Comparison of ENCODE assay signal across 21 cellular contexts in genomic region chr3:186798239-186798638, GRCh38. TPM values are rescaled to one million over a fixed set of nuclear protein-coding genes. Genes with fewer than 3 reads are reported as not detected.
"Had no signal": no experiment of that assay in that cellular context is flagged by ENCODE, and none has a peak within 500 bp of the region (broad histone marks: within the 10 kb centered on the region; RNA-seq: fewer than 3 reads in every experiment).

No MANE protein-coding gene starts in this region.

- H3K9me3 Mint-ChIP-seq: activated T-cell treated with anti-CD3 and anti-CD28 coated beads, Interleukin-2, amount 50 U/mL, for 4 hours had no signal

- H3K27me3 ChIP-seq: adrenal gland, hepatocyte, stomach, uterus had no signal

- H3K4me1 ChIP-seq: adrenal gland, parathyroid adenoma, uterus had no signal

- H3K4me3 Mint-ChIP-seq: activated T-cell treated with anti-CD3 and anti-CD28 coated beads, Interleukin-2, amount 50 U/mL, for 4 hours had no signal

- H3K27ac ChIP-seq: adrenal gland, coronary artery, epithelial cell of prostate, hepatocyte, parathyroid adenoma, stomach, thoracic aorta, uterus had no signal

- DNase-seq: activated CD4-positive, CD25-positive, alpha-beta regulatory T cell treated with anti-CD3 and anti-CD28 coated beads, Interleukin-2, amount 50 U/mL, for 72 hours; activated naive CD4-positive, alpha-beta T cell; activated T-cell treated with anti-CD3 and anti-CD28 coated beads, Interleukin-2, amount 50 U/mL, for 4 hours; adrenal gland; effector CD8-positive, alpha-beta T cell; left ventricle myocardium superior; SK-N-SH; stimulated activated CD4-positive, alpha-beta T cell treated with anti-CD3 and anti-CD28 coated beads, Interleukin-4, amount 100 ng/mL, for 1 hour; stimulated activated CD8-positive, alpha-beta memory T cell treated with anti-CD3 and anti-CD28 coated beads, Interleukin-4, amount 100 ng/mL, for 48 hours; stomach; uterus had no signal

- ATAC-seq: left ventricle myocardium superior had no signal

- H3K9me3 ChIP-seq: adrenal gland, SK-N-SH, stomach, thoracic aorta, uterus had no signal

- H3K36me3 ChIP-seq: uterus had no signal

- H3K4me3 ChIP-seq: adrenal gland, coronary artery, hepatocyte, stomach, thoracic aorta, uterus had no signal

- FAIRE-seq: TTC549 had no signal

RNA-seq across cellular contexts. Expression of gene ADIPOQ, which starts 44.3 kb away (rescaled TPM):
- total RNA-seq: activated CD8-positive, alpha-beta memory T cell treated with anti-CD3 and anti-CD28 coated beads for 36 hours; activated T-cell treated with anti-CD3 and anti-CD28 coated beads, Interleukin-2, amount 50 U/mL, for 4 hours; hepatocyte; kidney epithelial cell; renal cortical epithelial cell; T-helper 1 cell treated with Interleukin-12 subunit alpha and Interleukin-12 subunit beta and Interleukin-4 antibody, amounts not matched to agents 30 ng/mL and 1 ng/mL, for 36 hours; uterus had no signal
